Comparison of ENCODE assay signal across 25 cellular contexts in genomic region chr6:6729971-6730370, GRCh38.
DNase-seq lines count a peak whose midpoint lies in the region; ATAC-seq, FAIRE-seq and TF ChIP-seq lines count a peak whose summit lies in the region.
"Had no signal": no experiment of that assay in that cellular context is flagged by ENCODE, and none has a peak within 500 bp of the region (broad histone marks: within the 10 kb centered on the region; RNA-seq: fewer than 3 reads in every experiment).

No MANE protein-coding gene starts in this region.

- H3K27me3 Mint-ChIP-seq in MCF 10A (ENCODE audit: insufficient read depth, unreplicated experiment) = no peaks in the 10 kb centered on the region

- intact Hi-C loops in MCF 10A (cut with micrococcal nuclease) = loop anchor here (10.0 kb wide), 1 partner anchor 185 kb away; no protein-coding TSS in a partner anchor
- intact Hi-C loops in breast epithelium (cut with DNase I; ENCODE audit: low total_unique reads) = no loop called here
- intact Hi-C loops in GM12878 (cut with micrococcal nuclease; ENCODE audit: unreplicated experiment) = loop anchor here (10.0 kb wide), 1 partner anchor 185 kb away; no protein-coding TSS in a partner anchor

- H2BK12ac ChIP-seq in mesenchymal stem cell (ENCODE audit: low read length in 2 of 2) = no peak overlapping the region

- no peaks in the 10 kb centered on the region for H3K9me3 Mint-ChIP-seq in MCF 10A (ENCODE audit: unreplicated experiment)
- H3K9me3 Mint-ChIP-seq: CD4-positive, alpha-beta T cell; GM23338; H9 had no signal

- no peak for DNase-seq in MCF 10A (ENCODE audit: unreplicated experiment)
- no peak for DNase-seq in breast epithelium (ENCODE audit: low spot score in 2 of 2)
- no peak for DNase-seq in GM12878 (ENCODE audit: low read depth, low spot score)
- no peak for DNase-seq in mesenchymal stem cell
- no peak for DNase-seq in coronary artery (ENCODE audit: low spot score)
- DNase-seq in GM12891 (ENCODE audit: insufficient read length, low spot score) = no peak
- DNase-seq: CD4-positive, alpha-beta T cell; COR-L47; H9; IMR-90; KG1; NCI-H1105 treated with DMSO at 0.1 percent for 48 hours; NCI-H146; NCI-H2029; NCI-H524 treated with DMSO at 0.1 percent for 48 hours; PC-9; Right ventricle myocardium superior; RPMI8226 had no signal

- H2AK5ac ChIP-seq in mesenchymal stem cell (ENCODE audit: low read length, severe bottlenecking) = no peak overlapping the region

- no peak overlapping the region for H3K4me3 ChIP-seq in breast epithelium
- H3K4me3 ChIP-seq in GM12878 = no peak overlapping the region
- H3K4me3 ChIP-seq in mesenchymal stem cell (ENCODE audit: insufficient read depth in 1 of 2, low read depth in 1 of 2, low read length in 2 of 2) = no peak overlapping the region
- H3K4me3 ChIP-seq in subcutaneous abdominal adipose tissue (ENCODE audit: low read depth in 1 of 5, low read length in 5 of 5) = no peak overlapping the region
- no peak overlapping the region for H3K4me3 ChIP-seq in coronary artery
- H3K4me3 ChIP-seq: BLaER1 treated with 17β-estradiol and CSF1 and Interleukin-3, amounts not matched to agents 10 nM and 100 nM; GM23338; PC-9; SJSA1 had no signal

- in situ Hi-C loops in GM12878 (cut with MboI) = loop anchor here (10.0 kb wide), 1 partner anchor 885 kb away; no protein-coding TSS in a partner anchor

- ATAC-seq in GM12878 (peak; percentile 38; the same call in 1 of the 3 replicates), GM19351 (IDR thresholded peaks at IDR 0.05; ENCODE audit: unreplicated experiment) (no peak)
- ATAC-seq: GM23338 had no signal

- H3K27me3 ChIP-seq in breast epithelium = no peaks in the 10 kb centered on the region
- H3K27me3 ChIP-seq in GM12878 (replicated peaks in 1 of 2; ENCODE audit: control insufficient read depth in 2 of 2, insufficient read depth in 2 of 2, low read length in 1 of 2) = no peaks in the 10 kb centered on the region
- no peaks in the 10 kb centered on the region for H3K27me3 ChIP-seq in mesenchymal stem cell (ENCODE audit: control insufficient read depth in 1 of 2, insufficient read depth in 1 of 2, low read length in 2 of 2)
- H3K27me3 ChIP-seq in subcutaneous abdominal adipose tissue (ENCODE audit: control insufficient read depth in 5 of 5, insufficient read depth in 4 of 5, low read length in 5 of 5) = no peaks in the 10 kb centered on the region
- H3K27me3 ChIP-seq: BLaER1 treated with 17β-estradiol and CSF1 and Interleukin-3, amounts not matched to agents 10 nM and 100 nM; SJSA1 had no signal

- H4K20me1 ChIP-seq in GM12878 (ENCODE audit: control insufficient read depth, insufficient read depth) = no peaks in the 10 kb centered on the region
- H4K20me1 ChIP-seq: BLaER1 treated with 17β-estradiol and CSF1 and Interleukin-3, amounts not matched to agents 10 nM and 100 nM had no signal

- H2BK120ac ChIP-seq in mesenchymal stem cell (ENCODE audit: low read depth, low read length) = no peak overlapping the region

- no peak for TF ChIP-seq RAD21 in GM12878 (IDR thresholded peaks at IDR 0.05; ENCODE audit: insufficient read depth, low read depth, low read length)

- TF ChIP-seq POLR2A in breast epithelium (IDR thresholded peaks at IDR 0.05) (no peak), GM12878 (IDR thresholded peaks at IDR 0.05; ENCODE audit: low read depth, low read length) (no peak), GM12891 (IDR thresholded peaks at IDR 0.05; ENCODE audit: low read depth, low read length) (no peak)

- H3K23ac ChIP-seq in mesenchymal stem cell (ENCODE audit: low read length in 2 of 2) = no peak overlapping the region

- H2BK15ac ChIP-seq in mesenchymal stem cell (ENCODE audit: low read depth, poor library complexity, severe bottlenecking) = no peak overlapping the region

- H3K4me1 ChIP-seq in breast epithelium (peaks cover 0 to 3% of the 10 kb centered on the region in 2 donors), GM12878 (ENCODE audit: control insufficient read depth, insufficient read depth, low read length) (peaks cover 2% of the 10 kb centered on the region), mesenchymal stem cell (ENCODE audit: control insufficient read depth, insufficient read depth, low read depth, low read length) (peaks cover 16% of the 10 kb centered on the region), subcutaneous abdominal adipose tissue (ENCODE audit: control insufficient read depth in 5 of 5, insufficient read depth in 5 of 5, low read length in 5 of 5) (peaks cover 6 to 35% (median 23%) of the 10 kb centered on the region in 5 donors)
- H3K4me1 ChIP-seq: SJSA1 had no signal

- H3K14ac ChIP-seq in mesenchymal stem cell (ENCODE audit: low read length in 2 of 2) = no peak overlapping the region

- no peak for TF ChIP-seq EP300 in GM12878 (IDR thresholded peaks at IDR 0.05; ENCODE audit: borderline replicate concordance in 1 of 2, control insufficient read depth in 1 of 2, low read depth in 2 of 2, low read length in 2 of 2)

- no peak for FAIRE-seq in GM12878 (lab: Jason Lieb, UNC)
- FAIRE-seq in GM12891 (lab: Jason Lieb, UNC) = no peak
- FAIRE-seq: G401.6, GM19239 had no signal

- no peaks in the 10 kb centered on the region for H3K9me3 ChIP-seq in breast epithelium
- no peaks in the 10 kb centered on the region for H3K9me3 ChIP-seq in GM12878 (replicated peaks; ENCODE audit: control insufficient read depth, insufficient read depth, low read length)
- H3K9me3 ChIP-seq in mesenchymal stem cell (ENCODE audit: control insufficient read depth, low read length) = no peaks in the 10 kb centered on the region
- H3K9me3 ChIP-seq in subcutaneous abdominal adipose tissue (ENCODE audit: control insufficient read depth in 5 of 5, low read length in 5 of 5) = no peaks in the 10 kb centered on the region
- H3K9me3 ChIP-seq: BLaER1 treated with 17β-estradiol and CSF1 and Interleukin-3, amounts not matched to agents 10 nM and 100 nM; SJSA1 had no signal

- no peaks in the 10 kb centered on the region for H3K79me2 ChIP-seq in GM12878 (ENCODE audit: control insufficient read depth, insufficient read depth, low read length)

- peaks cover 6% of the 10 kb centered on the region for H3K36me3 Mint-ChIP-seq in MCF 10A (ENCODE audit: insufficient read depth, unreplicated experiment)

- TF ChIP-seq CTCF in MCF 10A (IDR thresholded peaks at IDR 0.05; ENCODE audit: unreplicated experiment) (no peak), breast epithelium (IDR thresholded peaks at IDR 0.05) (no peak), GM12878 (IDR thresholded peaks at IDR 0.05 in 2 of 3, conservative IDR thresholded peaks at IDR 0.05 in 1 of 3; ENCODE audit: control insufficient read depth in 2 of 3, extremely low read depth in 1 of 3, insufficient read depth in 1 of 3, low read depth in 3 of 3, low read length in 3 of 3) (no peak), coronary artery (IDR thresholded peaks at IDR 0.05) (no peak)

- SMC1A ChIA-PET in GM12878 (lab: Charles Lee; ENCODE audit: uncharacterized antibody, unreplicated experiment) = interaction anchor here (0.5 to 2.0 kb wide), 11 partner anchors 9 to 381 kb away, joined by 3 to 8 read pairs (median 3); partner anchors contain the start of gene LY86

- CTCF ChIA-PET in MCF 10A (lab: Yijun Ruan, JAX) (interaction anchor here (0.6 to 1.7 kb wide), 4 partner anchors 41 to 122 kb away, joined by 3 to 4 read pairs (median 4); no protein-coding TSS in a partner anchor), GM12878 (lab: Yijun Ruan, JAX) (interaction anchor here (1.3 to 2.2 kb wide), 2 partner anchors 13 to 29 kb away, joined by 4 to 7 read pairs; no protein-coding TSS in a partner anchor)

- no peaks in the 10 kb centered on the region for H3K79me1 ChIP-seq in mesenchymal stem cell (replicated peaks; ENCODE audit: low read length, poor library complexity, severe bottlenecking)

- H3K27ac ChIP-seq in breast epithelium (no peak overlapping the region), GM12878 (ENCODE audit: control insufficient read depth, insufficient read depth) (no peak overlapping the region), mesenchymal stem cell (ENCODE audit: low read length, poor library complexity, severe bottlenecking) (no peak overlapping the region), subcutaneous abdominal adipose tissue (ENCODE audit: low read depth, low read length) (peak overlapping the region; percentile 24), coronary artery (no peak overlapping the region)
- H3K27ac ChIP-seq: BLaER1 treated with 17β-estradiol and CSF1 and Interleukin-3, amounts not matched to agents 10 nM and 100 nM; PC-9; SJSA1 had no signal

- H3K4me3 Mint-ChIP-seq in MCF 10A (ENCODE audit: unreplicated experiment) = no peak overlapping the region
- H3K4me3 Mint-ChIP-seq: CD4-positive, alpha-beta T cell; GM23338; H9 had no signal

- RAD21 ChIA-PET in GM12878 (lab: Charles Lee; ENCODE audit: unreplicated experiment) = no interaction called here

- no peak overlapping the region for H4K8ac ChIP-seq in mesenchymal stem cell (ENCODE audit: low read length)

- H3K36me3 ChIP-seq in breast epithelium (no peaks in the 10 kb centered on the region), GM12878 (ENCODE audit: control insufficient read depth in 2 of 2, insufficient read depth in 2 of 2, low read length in 1 of 2) (no peaks in the 10 kb centered on the region), mesenchymal stem cell (ENCODE audit: control insufficient read depth in 1 of 2, insufficient read depth in 2 of 2, low read depth in 1 of 2, low read length in 2 of 2) (no peaks in the 10 kb centered on the region), subcutaneous abdominal adipose tissue (ENCODE audit: control insufficient read depth in 5 of 5, insufficient read depth in 5 of 5, low read length in 5 of 5) (no peaks in the 10 kb centered on the region)
- H3K36me3 ChIP-seq: BLaER1 treated with 17β-estradiol and CSF1 and Interleukin-3, amounts not matched to agents 10 nM and 100 nM; SJSA1 had no signal

- H3K4me2 ChIP-seq in GM12878 (ENCODE audit: control insufficient read depth, insufficient read depth) = no peak overlapping the region
- no peak overlapping the region for H3K4me2 ChIP-seq in mesenchymal stem cell (ENCODE audit: low read length, poor library complexity, severe bottlenecking)
- H3K4me2 ChIP-seq: GM23338, PC-9 had no signal

- H2AFZ ChIP-seq in GM12878 (ENCODE audit: control insufficient read depth, low read depth, low read length) (no peak overlapping the region), mesenchymal stem cell (ENCODE audit: low read depth, low read length) (no peak overlapping the region)
- H2AFZ ChIP-seq: GM23338, PC-9 had no signal

- no peak overlapping the region for H3K9ac ChIP-seq in GM12878 (ENCODE audit: control insufficient read depth, insufficient read depth, low read length)
- peak overlapping the region; percentile 44 for H3K9ac ChIP-seq in mesenchymal stem cell (ENCODE audit: low read length)
- no peak overlapping the region for H3K9ac ChIP-seq in subcutaneous abdominal adipose tissue (ENCODE audit: low read length in 5 of 5)
- H3K9ac ChIP-seq: BLaER1 treated with 17β-estradiol and CSF1 and Interleukin-3, amounts not matched to agents 10 nM and 100 nM had no signal

- no peak overlapping the region for H4K91ac ChIP-seq in mesenchymal stem cell (ENCODE audit: low read length)

- no peak overlapping the region for H3K4ac ChIP-seq in mesenchymal stem cell (ENCODE audit: low read depth in 1 of 2, low read length in 2 of 2)

- 0% methylated on average over 1 of the region's 1 CpG for WGBS in GM12878 (ENCODE audit: insufficient coverage, insufficient replicate concordance, low lambda C conversion rate, missing lambda C conversion rate)
- WGBS in mesenchymal stem cell = 60% methylated on average over 1 of the region's 1 CpG

- H3K18ac ChIP-seq in mesenchymal stem cell (ENCODE audit: low read depth in 1 of 2, low read length in 2 of 2) = no peak overlapping the region

- no peak overlapping the region for H2BK5ac ChIP-seq in mesenchymal stem cell (ENCODE audit: low read depth, low read length, poor library complexity, severe bottlenecking)

- H3K27ac Mint-ChIP-seq in MCF 10A (ENCODE audit: low read depth, unreplicated experiment) = peak overlapping the region; percentile 84
- H3K27ac Mint-ChIP-seq: CD4-positive, alpha-beta T cell; GM23338; H9 had no signal

- POLR2A ChIA-PET in MCF 10A (lab: Yijun Ruan, JAX) = interaction anchor here (0.6 to 2.1 kb wide), 5 partner anchors 35 to 378 kb away, joined by 3 to 10 read pairs (median 5); partner anchors contain the start of gene RREB1
- POLR2A ChIA-PET in GM12878 (lab: Charles Lee) = no interaction called here

- BruUV-seq in MCF 10A (replicated peaks; lab: Mats Ljungman, UMichigan) (no TSS peak), GM12878 (replicated peaks; lab: Mats Ljungman, UMichigan) (no TSS peak)

- peaks cover 21% of the 10 kb centered on the region for H3K4me1 Mint-ChIP-seq in MCF 10A (ENCODE audit: insufficient read depth, unreplicated experiment)
